ENCODE assay signal across 16 cellular contexts in the genomic region with DNA sequence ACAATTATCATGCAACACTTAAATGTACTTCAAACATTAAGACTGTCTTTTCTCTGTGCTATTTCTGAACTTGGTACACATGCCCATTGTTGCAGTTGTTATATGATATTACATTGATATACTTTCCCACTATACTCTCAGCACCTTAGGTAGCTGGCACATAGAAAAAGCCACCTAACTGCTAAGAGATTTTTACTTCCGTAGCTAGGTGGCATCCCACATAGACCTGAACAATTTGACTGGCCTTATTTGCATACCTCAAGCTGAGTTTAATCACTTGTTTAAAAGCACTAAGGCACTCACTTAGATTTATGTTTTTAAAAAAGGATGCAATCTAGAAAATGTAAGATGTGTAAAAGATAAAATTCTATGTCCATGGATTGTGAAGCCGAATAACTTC.
A peak's percentile ranks its signal among the peaks of the same experiment; 100 is the strongest.
DNase-seq lines count a peak whose midpoint lies in the region; ATAC-seq and TF ChIP-seq lines count a peak whose summit lies in the region.
"Had no signal": no experiment of that assay in that cellular context is flagged by ENCODE, and none has a peak within 500 bp of the region (broad histone marks: within the 10 kb centered on the region; RNA-seq: fewer than 3 reads in every experiment).

No MANE protein-coding gene starts in this region.

- H3K4me3 ChIP-seq in colonic mucosa = no peak overlapping the region
- no peak overlapping the region for H3K4me3 ChIP-seq in gastrocnemius medialis

- CTCF ChIA-PET in WTC11 (lab: Charles Lee) = interaction anchor here (0.9 to 1.4 kb wide), 4 partner anchors 11 to 178 kb away, joined by 4 to 6 read pairs (median 6); no protein-coding TSS in a partner anchor

- no peaks in the 10 kb centered on the region for H3K27me3 Mint-ChIP-seq in WTC11 (ENCODE audit: low read depth)
- H3K27me3 Mint-ChIP-seq: dendritic cell treated with granulocyte-macrophage colony-stimulating factor and Interleukin-4, amounts not matched to agents 40 ng/mL and 50 ng/mL, for 4 days had no signal

- peaks cover 13% of the 10 kb centered on the region for H3K4me1 Mint-ChIP-seq in WTC11
- H3K4me1 Mint-ChIP-seq: stimulated activated naive CD8-positive, alpha-beta T cell treated with anti-CD3 and anti-CD28 coated beads, Interleukin-15, amount 100 ng/mL, for 72 hours had no signal

- no peaks in the 10 kb centered on the region for H3K36me3 Mint-ChIP-seq in WTC11

- H3K9me3 ChIP-seq in colonic mucosa (no peaks in the 10 kb centered on the region), gastrocnemius medialis (no peaks in the 10 kb centered on the region)

- no peak for TF ChIP-seq CTCF in WTC11 (IDR thresholded peaks at IDR 0.05)
- no peak for TF ChIP-seq CTCF in colonic mucosa (IDR thresholded peaks at IDR 0.05)
- TF ChIP-seq CTCF in gastrocnemius medialis (IDR thresholded peaks at IDR 0.05 in 4 of 5, conservative IDR thresholded peaks at IDR 0.05 in 1 of 5) = no peak

- POLR2A ChIA-PET in WTC11 (lab: Charles Lee) = no interaction called here

- ATAC-seq in GM18873 (IDR thresholded peaks at IDR 0.05; ENCODE audit: low FRiP score, unreplicated experiment) = peak; percentile 87
- peak; percentile 72 for ATAC-seq in GM21723 (IDR thresholded peaks at IDR 0.05; ENCODE audit: unreplicated experiment)
- peak; percentile 75 for ATAC-seq in HG03280 (IDR thresholded peaks at IDR 0.05; ENCODE audit: unreplicated experiment)
- ATAC-seq in WTC11 = peak; percentile 71
- ATAC-seq in gastrocnemius medialis = no peak
- ATAC-seq: stimulated activated naive CD8-positive, alpha-beta T cell treated with anti-CD3 and anti-CD28 coated beads, Interleukin-15, amount 100 ng/mL, for 72 hours had no signal

- in situ Hi-C loops in ACHN (cut with HindIII; ENCODE audit: low pct_ligation_motif_present, low pct_unique_long_range_greater_than_20kb, low sequenced_read_pairs) (no loop called here), gastrocnemius medialis (cut with MboI; ENCODE audit: low sequenced_read_pairs in 4 of 4) (no loop called here)

- DNase-seq in WTC11 (ENCODE audit: low spot score) = no peak
- no peak for DNase-seq in posterior cingulate gyrus
- DNase-seq in colonic mucosa = no peak
- DNase-seq in ACHN = no peak
- DNase-seq in gastrocnemius medialis = no peak
- DNase-seq: amniotic stem cell; C1 segment of cervical spinal cord; foreskin fibroblast; GDM1; NCI-H510A; stimulated activated CD4-positive, alpha-beta T cell treated with anti-CD3 and anti-CD28 coated beads, Interleukin-4, amount 100 ng/mL, for 24 hours; stimulated activated naive CD8-positive, alpha-beta T cell treated with anti-CD3 and anti-CD28 coated beads, Interleukin-15, amount 100 ng/mL, for 72 hours had no signal

- intact Hi-C loops in posterior cingulate gyrus (cut with DNase I) (no loop called here), colonic mucosa (cut with DNase I) (no loop called here), gastrocnemius medialis (cut with DNase I; ENCODE audit: low total_unique reads) (no loop called here)

- H3K36me3 ChIP-seq in colonic mucosa = no peaks in the 10 kb centered on the region
- no peaks in the 10 kb centered on the region for H3K36me3 ChIP-seq in gastrocnemius medialis

- no peak for TF ChIP-seq POLR2A in gastrocnemius medialis (IDR thresholded peaks at IDR 0.05)

- no peaks in the 10 kb centered on the region for H3K27me3 ChIP-seq in colonic mucosa
- H3K27me3 ChIP-seq in gastrocnemius medialis = no peaks in the 10 kb centered on the region

- H3K27ac ChIP-seq in colonic mucosa (no peak overlapping the region), gastrocnemius medialis (no peak overlapping the region)

- no peak overlapping the region for H3K9ac ChIP-seq in colonic mucosa (ENCODE audit: low read depth in 2 of 2, low read length in 2 of 2)

- H3K4me3 Mint-ChIP-seq in WTC11 = no peak overlapping the region
- H3K4me3 Mint-ChIP-seq: dendritic cell treated with granulocyte-macrophage colony-stimulating factor and Interleukin-4, amounts not matched to agents 40 ng/mL and 50 ng/mL, for 4 days; stimulated activated naive CD8-positive, alpha-beta T cell treated with anti-CD3 and anti-CD28 coated beads, Interleukin-15, amount 100 ng/mL, for 72 hours had no signal

- H3K9me3 Mint-ChIP-seq in WTC11 = no peaks in the 10 kb centered on the region
- H3K9me3 Mint-ChIP-seq: dendritic cell treated with granulocyte-macrophage colony-stimulating factor and Interleukin-4, amounts not matched to agents 40 ng/mL and 50 ng/mL, for 4 days; stimulated activated naive CD8-positive, alpha-beta T cell treated with anti-CD3 and anti-CD28 coated beads, Interleukin-15, amount 100 ng/mL, for 72 hours had no signal

- H3K4me1 ChIP-seq in colonic mucosa (no peaks in the 10 kb centered on the region), gastrocnemius medialis (no peaks in the 10 kb centered on the region)

- no peak overlapping the region for H3K27ac Mint-ChIP-seq in WTC11
- H3K27ac Mint-ChIP-seq: dendritic cell treated with granulocyte-macrophage colony-stimulating factor and Interleukin-4, amounts not matched to agents 40 ng/mL and 50 ng/mL, for 4 days; stimulated activated naive CD8-positive, alpha-beta T cell treated with anti-CD3 and anti-CD28 coated beads, Interleukin-15, amount 100 ng/mL, for 72 hours had no signal

TF ChIP-seq in WTC11, 78 proteins besides CTCF, POLR2A, EP300 and RAD21:
- TF ChIP-seq ZNF317 (CRISPR knock-in tag; IDR thresholded peaks at IDR 0.05; ENCODE audit: borderline replicate concordance, low read depth) = no peak
- no peak for TF ChIP-seq NR2C2 (CRISPR knock-in tag; IDR thresholded peaks at IDR 0.05)
- TF ChIP-seq ZNF138 (CRISPR knock-in tag; conservative IDR thresholded peaks at IDR 0.05) = no peak
- no peak for TF ChIP-seq SMAD3 (CRISPR knock-in tag; IDR thresholded peaks at IDR 0.05; ENCODE audit: borderline replicate concordance)
- TF ChIP-seq HMGA2 (CRISPR knock-in tag; IDR thresholded peaks at IDR 0.05) = no peak
- TF ChIP-seq, protein P1, sequence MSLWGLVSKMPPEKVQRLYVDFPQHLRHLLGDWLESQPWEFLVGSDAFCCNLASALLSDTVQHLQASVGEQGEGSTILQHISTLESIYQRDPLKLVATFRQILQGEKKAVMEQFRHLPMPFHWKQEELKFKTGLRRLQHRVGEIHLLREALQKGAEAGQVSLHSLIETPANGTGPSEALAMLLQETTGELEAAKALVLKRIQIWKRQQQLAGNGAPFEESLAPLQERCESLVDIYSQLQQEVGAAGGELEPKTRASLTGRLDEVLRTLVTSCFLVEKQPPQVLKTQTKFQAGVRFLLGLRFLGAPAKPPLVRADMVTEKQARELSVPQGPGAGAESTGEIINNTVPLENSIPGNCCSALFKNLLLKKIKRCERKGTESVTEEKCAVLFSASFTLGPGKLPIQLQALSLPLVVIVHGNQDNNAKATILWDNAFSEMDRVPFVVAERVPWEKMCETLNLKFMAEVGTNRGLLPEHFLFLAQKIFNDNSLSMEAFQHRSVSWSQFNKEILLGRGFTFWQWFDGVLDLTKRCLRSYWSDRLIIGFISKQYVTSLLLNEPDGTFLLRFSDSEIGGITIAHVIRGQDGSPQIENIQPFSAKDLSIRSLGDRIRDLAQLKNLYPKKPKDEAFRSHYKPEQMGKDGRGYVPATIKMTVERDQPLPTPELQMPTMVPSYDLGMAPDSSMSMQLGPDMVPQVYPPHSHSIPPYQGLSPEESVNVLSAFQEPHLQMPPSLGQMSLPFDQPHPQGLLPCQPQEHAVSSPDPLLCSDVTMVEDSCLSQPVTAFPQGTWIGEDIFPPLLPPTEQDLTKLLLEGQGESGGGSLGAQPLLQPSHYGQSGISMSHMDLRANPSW (CRISPR knock-in tag; conservative IDR thresholded peaks at IDR 0.05; ENCODE audit: low read depth) = no peak
- no peak for TF ChIP-seq ZNF232 (CRISPR knock-in tag; IDR thresholded peaks at IDR 0.05)
- TF ChIP-seq, protein P2, sequence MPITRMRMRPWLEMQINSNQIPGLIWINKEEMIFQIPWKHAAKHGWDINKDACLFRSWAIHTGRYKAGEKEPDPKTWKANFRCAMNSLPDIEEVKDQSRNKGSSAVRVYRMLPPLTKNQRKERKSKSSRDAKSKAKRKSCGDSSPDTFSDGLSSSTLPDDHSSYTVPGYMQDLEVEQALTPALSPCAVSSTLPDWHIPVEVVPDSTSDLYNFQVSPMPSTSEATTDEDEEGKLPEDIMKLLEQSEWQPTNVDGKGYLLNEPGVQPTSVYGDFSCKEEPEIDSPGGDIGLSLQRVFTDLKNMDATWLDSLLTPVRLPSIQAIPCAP (CRISPR knock-in tag; IDR thresholded peaks at IDR 0.05) = no peak
- TF ChIP-seq FOXJ3 (CRISPR knock-in tag; IDR thresholded peaks at IDR 0.05; ENCODE audit: borderline replicate concordance) = no peak
- TF ChIP-seq FOXP1 (CRISPR knock-in tag; IDR thresholded peaks at IDR 0.05; ENCODE audit: borderline replicate concordance) = no peak
- TF ChIP-seq SMAD4 (CRISPR knock-in tag; IDR thresholded peaks at IDR 0.05) = no peak
- no peak for TF ChIP-seq SP1 (CRISPR knock-in tag; conservative IDR thresholded peaks at IDR 0.05)

Comparison
In these comparisons a context has a peak if more than half of its experiments do, and no peak if none do; other contexts are left out.
1. ATAC-seq: peak in GM18873 (single experiment), GM21723 (single experiment), HG03280 (single experiment) and WTC11 (single experiment); none in gastrocnemius medialis (0 of 2).